Comparison of ENCODE assay signal across 21 cellular contexts in genomic region chr16:22632621-22633020, GRCh38.
A peak's percentile ranks its signal among the peaks of the same experiment; 100 is the strongest.
DNase-seq lines count a peak whose midpoint lies in the region; ATAC-seq, FAIRE-seq and TF ChIP-seq lines count a peak whose summit lies in the region.
"Had no signal": no experiment of that assay in that cellular context is flagged by ENCODE, and none has a peak within 500 bp of the region (broad histone marks: within the 10 kb centered on the region; RNA-seq: fewer than 3 reads in every experiment).

No MANE protein-coding gene starts in this region.

- WGBS in H9 (ENCODE audit: extremely low coverage, insufficient read length, low lambda C conversion rate): no CpG with 5 or more reads among the region's 4 CpGs
- 81% methylated on average over 4 of the region's 4 CpGs; no CpG with 5 or more reads in 1 of the 2 experiments for WGBS in H1 (ENCODE audit: extremely low coverage in 1 of 2, insufficient coverage in 1 of 2, insufficient read length in 1 of 2, insufficient replicate concordance in 2 of 2, low coverage in 1 of 2, low lambda C conversion rate in 2 of 2, missing lambda C conversion rate in 1 of 2), 2 experiments

- TF ChIP-seq CTCF in H9 (conservative IDR thresholded peaks at IDR 0.05) (no peak), H1 (IDR thresholded peaks at IDR 0.05; ENCODE audit: control extremely low read depth in 1 of 3, insufficient read depth in 1 of 3, low read depth in 1 of 3, low read length in 3 of 3) (no peak), osteocyte (IDR thresholded peaks at IDR 0.05) (no peak), foreskin keratinocyte (conservative IDR thresholded peaks at IDR 0.05) (no peak)

- H3K4me1 ChIP-seq in H9 (ENCODE audit: insufficient read depth, low read length): peaks cover 27% of the 10 kb centered on the region; the same call in 1 of the 2 replicates
- H3K4me1 ChIP-seq in H1 (replicated peaks in 1 of 4; ENCODE audit: control insufficient read depth in 3 of 4, insufficient read depth in 4 of 4, low read length in 3 of 4): peaks cover 11 to 30% (median 21%) of the 10 kb centered on the region in 4 experiments; a peak in 6 of 7 replicates
- H3K4me1 ChIP-seq in foreskin keratinocyte: peaks cover 13% of the 10 kb centered on the region
- H3K4me1 ChIP-seq: BLaER1 had no signal

- H2BK5ac ChIP-seq in H9 (ENCODE audit: insufficient read length, low read length): no peak overlapping the region
- H2BK5ac ChIP-seq in H1 (ENCODE audit: low read depth, low read length): peak overlapping the region; percentile 88

- H3K56ac ChIP-seq in H9 (ENCODE audit: insufficient read length, low read depth, low read length) (no peak overlapping the region), H1 (replicated peaks; ENCODE audit: insufficient read length, low read depth, low read length) (no peak overlapping the region)

- H3T11ph ChIP-seq in H9 (ENCODE audit: low read length): no peak overlapping the region

- TF ChIP-seq RAD21 in H1 (IDR thresholded peaks at IDR 0.05 in 1 of 2, conservative IDR thresholded peaks at IDR 0.05 in 1 of 2; ENCODE audit: low read depth in 2 of 2, low read length in 2 of 2): no peak

- H4K8ac ChIP-seq in H9 (replicated peaks; ENCODE audit: insufficient read length, low read depth, low read length) (no peak overlapping the region), H1 (ENCODE audit: extremely low read depth, insufficient read depth, low read length) (no peak overlapping the region)

- H2BK15ac ChIP-seq in H9 (ENCODE audit: low read depth, low read length) (no peak overlapping the region), H1 (ENCODE audit: low read length) (no peak overlapping the region)

- H3K9ac ChIP-seq in H9 (ENCODE audit: extremely low read depth, insufficient read length, low read length) (no peak overlapping the region), H1 (replicated peaks in 1 of 4; ENCODE audit: extremely low read depth in 1 of 4, low read depth in 3 of 4, low read length in 3 of 4) (no peak overlapping the region)
- H3K9ac ChIP-seq: BLaER1 had no signal

- no peak overlapping the region for H3K4me3 ChIP-seq in H1 (ENCODE audit: extremely low read depth in 1 of 4, insufficient read depth in 2 of 4, low read depth in 3 of 4, low read length in 4 of 4)
- H3K4me3 ChIP-seq: BLaER1, HAP-1 had no signal

- H3K36me3 Mint-ChIP-seq in H9 (ENCODE audit: insufficient read depth in 1 of 3, low read depth in 3 of 3) (0 out of 7 replicates have a peak, but pooled peaks cover 0 to 4% (median 0%) of the 10 kb centered on the region in 3 experiments), osteocyte (ENCODE audit: unreplicated experiment) (no peaks in the 10 kb centered on the region)
- H3K36me3 Mint-ChIP-seq: CD14-positive monocyte; CD4-positive, alpha-beta memory T cell had no signal

- H3K36me3 ChIP-seq in H1 (ENCODE audit: control insufficient read depth in 2 of 4, insufficient read depth in 4 of 4, low read length in 3 of 4): no peaks in the 10 kb centered on the region
- H3K36me3 ChIP-seq: BLaER1, HAP-1 had no signal

- H3K27ac ChIP-seq in H9 (ENCODE audit: insufficient read length, low read depth, low read length): peak overlapping the region; percentile 90
- H3K27ac ChIP-seq in H1 (ENCODE audit: low read depth, low read length): no peak overlapping the region
- no peak overlapping the region for H3K27ac ChIP-seq in foreskin keratinocyte
- H3K27ac ChIP-seq: BLaER1, HL-60 had no signal

- POLR2A ChIA-PET in H1 (lab: Charles Lee; ENCODE audit: partially characterized antibody): no interaction called here

- CTCF ChIA-PET in H1 (lab: Charles Lee; ENCODE audit: partially characterized antibody): interaction anchor here (0.5 kb wide), 1 partner anchor 627 kb away, joined by 3 read pairs; no protein-coding TSS in a partner anchor

- FAIRE-seq in H1 (lab: Jason Lieb, UNC): no peak
- FAIRE-seq: GM12892, GM18507, HepG2 had no signal

- H4K20me1 ChIP-seq in H9 (ENCODE audit: control insufficient read depth, insufficient read depth, insufficient read length) (no peaks in the 10 kb centered on the region), H1 (replicated peaks in 1 of 2; ENCODE audit: control insufficient read depth in 1 of 2, insufficient read depth in 2 of 2, low read length in 2 of 2) (no peaks in the 10 kb centered on the region)
- H4K20me1 ChIP-seq: BLaER1 had no signal

- no peaks in the 10 kb centered on the region for H3K23me2 ChIP-seq in H9 (ENCODE audit: insufficient read length, low read depth, low read length, poor library complexity, severe bottlenecking)
- H3K23me2 ChIP-seq in H1 (ENCODE audit: low read depth, low read length): no peaks in the 10 kb centered on the region

- H2BK120ac ChIP-seq in H9 (ENCODE audit: low read depth, low read length, poor library complexity, severe bottlenecking) (no peak overlapping the region), H1 (replicated peaks; ENCODE audit: low read depth, low read length) (peak overlapping the region; percentile 4)

- no peak overlapping the region for H3K4ac ChIP-seq in H9 (ENCODE audit: low read depth, low read length)
- no peak overlapping the region for H3K4ac ChIP-seq in H1 (replicated peaks; ENCODE audit: insufficient read length, low read depth, low read length)

- H3K79me1 ChIP-seq in H9 (ENCODE audit: insufficient read depth, low read depth, low read length, poor library complexity, severe bottlenecking) (no peaks in the 10 kb centered on the region), H1 (ENCODE audit: low read depth, low read length) (no peaks in the 10 kb centered on the region)

- H2AK5ac ChIP-seq in H9 (ENCODE audit: insufficient read length, low read length) (no peak overlapping the region), H1 (ENCODE audit: low read depth, low read length) (no peak overlapping the region; the same call in 1 of the 2 replicates)

- H4K5ac ChIP-seq in H9 (ENCODE audit: insufficient read length, low read depth, low read length) (no peak overlapping the region), H1 (ENCODE audit: insufficient read length, low read depth, low read length) (peak overlapping the region; percentile 76)

- H3K4me1 Mint-ChIP-seq in H9 (peaks cover 48 to 55% of the 10 kb centered on the region in 2 experiments), osteocyte (ENCODE audit: unreplicated experiment) (no peaks in the 10 kb centered on the region)
- H3K4me1 Mint-ChIP-seq: CD14-positive monocyte; CD4-positive, alpha-beta memory T cell; IgD-negative memory B cell had no signal

- no peak overlapping the region for H3K18ac ChIP-seq in H9 (ENCODE audit: insufficient read length, low read depth, low read length)
- no peak overlapping the region; the same call in 1 of the 2 replicates for H3K18ac ChIP-seq in H1 (ENCODE audit: extremely low read depth, low read length)

- H3K27me3 ChIP-seq in H9 (ENCODE audit: insufficient read depth, low read length) (no peaks in the 10 kb centered on the region), H1 (replicated peaks in 1 of 4; ENCODE audit: control insufficient read depth in 3 of 4, extremely low read depth in 1 of 4, insufficient read depth in 3 of 4, low read length in 3 of 4) (no peaks in the 10 kb centered on the region), foreskin keratinocyte (no peaks in the 10 kb centered on the region)
- H3K27me3 ChIP-seq: BLaER1 had no signal

- DNase-seq in COLO829 (ENCODE audit: low spot score) (peak; percentile 83), H9 (no peak), H1 (ENCODE audit: low read depth in 1 of 2, low spot score in 2 of 2) (peak in 1 of 2 experiments; percentile 1), osteocyte (ENCODE audit: extremely low spot score, unreplicated experiment) (peak; percentile 3), foreskin keratinocyte (no peak)
- DNase-seq: 8988T; CD4-positive, alpha-beta memory T cell; DMS 273 treated with DMSO at 0.1 percent for 48 hours; GDM1; GOT3; KBM-7 had no signal

- no peak for TF ChIP-seq POLR2A in H1 (IDR thresholded peaks at IDR 0.05; ENCODE audit: control extremely low read depth in 1 of 2, low read depth in 2 of 2, low read length in 2 of 2)

- no peak overlapping the region for H4K91ac ChIP-seq in H9 (ENCODE audit: insufficient read length, low read depth, low read length)
- peak overlapping the region; percentile 63 for H4K91ac ChIP-seq in H1 (replicated peaks; ENCODE audit: insufficient read length, low read length)

- H3K9me3 Mint-ChIP-seq in H9: no peaks in the 10 kb centered on the region
- no peaks in the 10 kb centered on the region for H3K9me3 Mint-ChIP-seq in osteocyte (ENCODE audit: unreplicated experiment)
- H3K9me3 Mint-ChIP-seq: CD4-positive, alpha-beta memory T cell; IgD-negative memory B cell had no signal

- ATAC-seq in HG03565 (IDR thresholded peaks at IDR 0.05; ENCODE audit: unreplicated experiment) (no peak), GM19035 (IDR thresholded peaks at IDR 0.05; ENCODE audit: unreplicated experiment) (no peak), foreskin keratinocyte (no peak)
- ATAC-seq: HepG2 had no signal

- H3K27ac Mint-ChIP-seq in H9 (peak overlapping the region; percentile 47 to 93 (median 74); a peak in 6 of 7 replicates), osteocyte (ENCODE audit: unreplicated experiment) (no peak overlapping the region)
- H3K27ac Mint-ChIP-seq: CD4-positive, alpha-beta memory T cell had no signal

- no peak overlapping the region for H3K4me3 Mint-ChIP-seq in H9
- H3K4me3 Mint-ChIP-seq in osteocyte (ENCODE audit: unreplicated experiment): no peak overlapping the region
- H3K4me3 Mint-ChIP-seq: CD14-positive monocyte; CD4-positive, alpha-beta memory T cell; IgD-negative memory B cell had no signal

- no peak overlapping the region for H3K4me2 ChIP-seq in H9 (ENCODE audit: insufficient read depth, insufficient read length, low read length)
- H3K4me2 ChIP-seq in H1 (ENCODE audit: insufficient read depth in 1 of 2, low read depth in 2 of 2, low read length in 2 of 2): no peak overlapping the region
- H3K4me2 ChIP-seq: BLaER1 had no signal

- H3K79me2 ChIP-seq in H9 (ENCODE audit: insufficient read depth, low read length) (no peaks in the 10 kb centered on the region), H1 (ENCODE audit: control insufficient read depth in 1 of 2, insufficient read depth in 2 of 2, low read length in 2 of 2) (no peaks in the 10 kb centered on the region)

- H2BK12ac ChIP-seq in H9 (ENCODE audit: insufficient read length, low read depth, low read length) (no peak overlapping the region), H1 (ENCODE audit: low read depth, low read length) (peak overlapping the region; percentile 98; the same call in 1 of the 2 replicates)

- no peaks in the 10 kb centered on the region for H3K9me3 ChIP-seq in H9 (ENCODE audit: control insufficient read depth, low read depth, low read length)
- peaks cover 0 to 3% of the 10 kb centered on the region in 2 experiments; a peak in 1 of 4 replicates for H3K9me3 ChIP-seq in H1 (ENCODE audit: insufficient read depth in 2 of 2, low read depth in 1 of 2, low read length in 1 of 2)
- H3K9me3 ChIP-seq: BLaER1, HAP-1 had no signal

- H2BK20ac ChIP-seq in H9 (ENCODE audit: low read depth, low read length, poor library complexity, severe bottlenecking): no peak overlapping the region
- no peak overlapping the region for H2BK20ac ChIP-seq in H1 (ENCODE audit: low read length)

- TF ChIP-seq EP300 in H1 (IDR thresholded peaks at IDR 0.05; ENCODE audit: borderline replicate concordance in 1 of 2, low read depth in 2 of 2, low read length in 2 of 2): no peak

- H2AFZ ChIP-seq in H9 (ENCODE audit: low read length): no peak overlapping the region
- no peak overlapping the region for H2AFZ ChIP-seq in H1 (ENCODE audit: low read length)

- H3K27me3 Mint-ChIP-seq in H9 (ENCODE audit: low read depth) (no peaks in the 10 kb centered on the region), osteocyte (ENCODE audit: unreplicated experiment) (peaks cover 15% of the 10 kb centered on the region)
- H3K27me3 Mint-ChIP-seq: IgD-negative memory B cell had no signal

- H3K14ac ChIP-seq in H9 (ENCODE audit: insufficient read depth, low read length): no peak overlapping the region
- H3K14ac ChIP-seq in H1 (ENCODE audit: insufficient read length): no peak overlapping the region

- H3K23ac ChIP-seq in H9 (ENCODE audit: insufficient read length, low read depth, low read length) (no peak overlapping the region), H1 (ENCODE audit: insufficient read length) (no peak overlapping the region)

Comparison
In these comparisons a context has a peak if more than half of its experiments do, and no peak if none do; other contexts are left out.
1. DNase-seq: peak in COLO829 (single experiment) and osteocyte (single experiment); none in H9 (single experiment) and foreskin keratinocyte (0 of 2).